Comparison of ENCODE assay signal across 27 cellular contexts in the genomic region with DNA sequence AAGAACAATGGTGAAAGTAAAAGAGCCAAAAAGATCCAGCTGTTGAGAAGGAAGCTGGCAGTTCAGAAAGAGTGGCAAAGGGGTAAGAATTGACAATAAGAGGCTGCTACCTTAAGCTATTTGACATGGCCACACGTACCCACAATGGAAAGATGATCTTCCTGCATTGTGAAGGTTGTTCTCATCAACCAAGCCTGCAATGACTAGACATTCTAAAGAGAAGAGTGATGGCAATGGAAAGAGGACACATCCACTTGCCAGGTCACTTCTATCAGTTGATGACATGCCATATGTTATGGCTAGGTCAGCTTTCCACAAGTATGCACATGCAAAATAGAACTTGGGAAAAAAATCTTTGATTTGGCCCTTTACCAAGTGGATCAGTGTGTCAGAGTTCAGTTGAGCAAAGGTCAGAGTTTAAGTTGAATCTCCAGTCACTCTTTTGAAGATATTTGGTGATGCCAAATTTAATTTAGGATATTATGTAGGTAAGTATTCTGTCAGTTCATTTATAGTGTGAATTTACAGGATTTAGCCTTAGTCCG.
"Had no signal": no experiment of that assay in that cellular context is flagged by ENCODE, and none has a peak within 500 bp of the region (broad histone marks: within the 10 kb centered on the region; RNA-seq: fewer than 3 reads in every experiment).

No MANE protein-coding gene starts in this region.

- H3K4me1 ChIP-seq: body of pancreas, left lung, pancreas, vagina had no signal

- H3K27me3 ChIP-seq: body of pancreas, dorsolateral prefrontal cortex, left lung, neutrophil, pancreas, vagina had no signal

- H3K4me3 ChIP-seq: body of pancreas, dorsolateral prefrontal cortex, left lung, pancreas, vagina had no signal

- H3K9me3 ChIP-seq: body of pancreas, left lung, neutrophil, pancreas, vagina had no signal

- H3K27ac ChIP-seq: body of pancreas, left lung, neutrophil, pancreas, vagina had no signal

- H3K27me3 Mint-ChIP-seq: activated CD4-positive, alpha-beta T cell treated with anti-CD3 and anti-CD28 coated beads, Interleukin-2, amount 10 ng/mL, durations not matched to agents 24 days and 14 days; activated CD8-positive, alpha-beta T cell treated with anti-CD3 and anti-CD28 coated beads for 36 hours; activated naive CD8-positive, alpha-beta T cell treated with anti-CD3 and anti-CD28 coated beads for 36 hours; activated T-helper 17 cell treated with anti-CD3 and anti-CD28 coated beads, Interleukin-2, amount 50 U/mL, for 72 hours; naive thymus-derived CD8-positive, alpha-beta T cell had no signal

- H3K9me3 Mint-ChIP-seq: activated CD4-positive, alpha-beta T cell treated with anti-CD3 and anti-CD28 coated beads, Interleukin-2, amount 10 ng/mL, durations not matched to agents 24 days and 14 days; activated CD8-positive, alpha-beta T cell treated with anti-CD3 and anti-CD28 coated beads for 36 hours; activated naive CD8-positive, alpha-beta T cell treated with anti-CD3 and anti-CD28 coated beads for 36 hours; activated T-helper 17 cell treated with anti-CD3 and anti-CD28 coated beads, Interleukin-2, amount 50 U/mL, for 72 hours; naive thymus-derived CD8-positive, alpha-beta T cell; T-helper 2 cell treated with Interferon-gamma antibody and Interleukin-4, amounts not matched to agents 5 μg/mL and 100 μg/mL, for 36 hours had no signal

- H3K4me1 Mint-ChIP-seq: activated CD4-positive, alpha-beta T cell treated with anti-CD3 and anti-CD28 coated beads, Interleukin-2, amount 10 ng/mL, durations not matched to agents 24 days and 14 days; activated naive CD8-positive, alpha-beta T cell treated with anti-CD3 and anti-CD28 coated beads for 36 hours; activated T-helper 17 cell treated with anti-CD3 and anti-CD28 coated beads, Interleukin-2, amount 50 U/mL, for 72 hours; naive thymus-derived CD8-positive, alpha-beta T cell had no signal

- ATAC-seq: activated CD8-positive, alpha-beta T cell treated with anti-CD3 and anti-CD28 coated beads for 36 hours; activated T-helper 17 cell treated with anti-CD3 and anti-CD28 coated beads, Interleukin-2, amount 50 U/mL, for 72 hours; body of pancreas; left lung; naive thymus-derived CD8-positive, alpha-beta T cell; pancreas had no signal

- H3K4me3 Mint-ChIP-seq: activated CD4-positive, alpha-beta T cell treated with anti-CD3 and anti-CD28 coated beads, Interleukin-2, amount 10 ng/mL, durations not matched to agents 24 days and 14 days; activated CD8-positive, alpha-beta T cell treated with anti-CD3 and anti-CD28 coated beads for 36 hours; activated naive CD8-positive, alpha-beta T cell treated with anti-CD3 and anti-CD28 coated beads for 36 hours; activated T-helper 17 cell treated with anti-CD3 and anti-CD28 coated beads, Interleukin-2, amount 50 U/mL, for 72 hours; naive thymus-derived CD8-positive, alpha-beta T cell; T-helper 2 cell treated with Interferon-gamma antibody and Interleukin-4, amounts not matched to agents 5 μg/mL and 100 μg/mL, for 36 hours had no signal

- H3K27ac Mint-ChIP-seq: activated CD4-positive, alpha-beta T cell treated with anti-CD3 and anti-CD28 coated beads, Interleukin-2, amount 10 ng/mL, durations not matched to agents 24 days and 14 days; activated T-helper 17 cell treated with anti-CD3 and anti-CD28 coated beads, Interleukin-2, amount 50 U/mL, for 72 hours; naive thymus-derived CD8-positive, alpha-beta T cell; T-helper 2 cell treated with Interferon-gamma antibody and Interleukin-4, amounts not matched to agents 5 μg/mL and 100 μg/mL, for 36 hours had no signal

- DNase-seq: activated CD4-positive, alpha-beta T cell treated with anti-CD3 and anti-CD28 coated beads, Interleukin-2, amount 10 ng/mL, durations not matched to agents 24 days and 14 days; activated CD4-positive, CD25-positive, alpha-beta regulatory T cell; activated CD8-positive, alpha-beta T cell treated with anti-CD3 and anti-CD28 coated beads for 36 hours; activated naive CD4-positive, alpha-beta T cell; activated naive CD8-positive, alpha-beta T cell treated with anti-CD3 and anti-CD28 coated beads for 36 hours; activated T-cell treated with anti-CD3 and anti-CD28 coated beads, Interleukin-2, amount 50 U/mL, for 1 hour; amniotic stem cell; body of pancreas; caudate nucleus; dorsolateral prefrontal cortex; foreskin fibroblast; glutamatergic neuron; hippocampal formation; left lung; mesendoderm; naive thymus-derived CD8-positive, alpha-beta T cell; pancreas; stimulated activated CD4-positive, alpha-beta T cell treated with anti-CD3 and anti-CD28 coated beads, Interleukin-12 subunit alpha, Interleukin-12 subunit beta, amount 100 ng/mL, for 4 hours; stimulated activated CD4-positive, alpha-beta T cell treated with anti-CD3 and anti-CD28 coated beads, Interleukin-1b, Interleukin-23, amount 100 ng/mL, for 48 hours; stimulated activated CD8-positive, alpha-beta memory T cell treated with anti-CD3 and anti-CD28 coated beads, Interleukin-4, amount 100 ng/mL, for 48 hours; stimulated activated naive CD4-positive, alpha-beta T cell; substantia nigra; trophoblast cell had no signal
